1 cellular context compared by ENCODE assay signal in the genomic region with DNA sequence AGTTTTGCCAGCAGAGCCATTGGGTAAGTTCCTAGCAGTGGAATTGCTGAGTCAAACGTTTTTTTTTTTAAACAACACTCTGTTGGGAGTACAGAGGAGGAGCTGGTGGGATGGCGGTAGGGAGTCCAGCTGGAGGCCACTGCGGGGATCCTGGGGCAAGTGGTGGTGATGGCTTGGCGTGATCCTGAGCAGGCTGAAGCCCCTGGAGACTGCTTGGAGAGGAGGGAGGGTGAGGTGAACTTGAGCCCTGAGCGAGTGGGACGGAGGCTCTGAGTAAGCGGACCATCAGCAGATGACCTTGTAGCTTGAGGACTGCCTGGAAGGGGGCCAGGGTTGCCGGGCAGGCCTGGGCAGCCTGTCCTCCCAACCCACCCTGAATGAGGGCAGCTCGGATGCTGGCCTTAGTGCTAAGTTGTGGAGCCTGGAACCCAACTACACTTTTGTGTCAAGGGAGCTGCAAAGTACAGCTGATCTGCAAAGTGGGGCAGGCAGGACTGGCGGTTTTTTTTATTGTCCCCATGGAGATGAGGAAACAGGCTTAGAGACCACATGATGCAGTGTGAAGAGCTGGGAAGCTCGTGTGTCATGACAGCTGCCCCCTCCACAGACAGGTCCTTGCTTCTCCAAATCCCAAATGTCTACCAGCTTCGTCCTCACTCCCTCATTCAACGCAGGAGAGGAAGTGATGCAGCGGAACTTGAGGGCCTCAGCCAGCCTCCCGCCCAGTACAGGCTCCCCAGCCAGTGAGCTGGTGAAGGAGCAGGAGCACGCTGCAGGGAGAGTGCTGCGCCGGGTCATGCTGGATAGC.
TF ChIP-seq lines count a peak whose summit lies in the region.

No MANE protein-coding gene starts in this region.

TF ChIP-seq in K562, 482 proteins besides CTCF, POLR2A, EP300 and RAD21 (continued from another document):
- no peak for TF ChIP-seq CHD7 (IDR thresholded peaks at IDR 0.05; ENCODE audit: low read depth, low read length)
- no peak for TF ChIP-seq ZBTB1 (CRISPR knock-in tag; IDR thresholded peaks at IDR 0.05; ENCODE audit: borderline replicate concordance, low read depth)
